2 cellular contexts compared by ENCODE assay signal in the genomic region with DNA sequence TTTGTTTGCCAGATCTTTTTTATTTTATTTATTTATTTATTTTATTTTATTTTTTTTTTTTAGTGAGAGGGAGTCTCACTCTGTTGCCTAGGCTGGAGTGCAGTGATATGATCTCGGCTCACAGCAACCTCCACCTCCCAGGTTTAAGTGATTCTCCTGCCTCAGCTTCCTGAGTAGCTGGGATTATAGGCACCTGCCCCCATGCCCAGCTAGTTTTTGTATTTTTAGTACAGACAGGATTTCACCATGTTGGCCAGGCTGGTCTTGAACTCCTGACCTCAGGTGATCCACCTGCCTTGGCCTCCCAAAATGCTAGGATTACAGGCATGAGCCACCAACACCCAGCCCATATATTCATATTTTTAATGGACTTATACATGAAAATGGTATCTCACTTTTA. TPM values are rescaled to one million over a fixed set of nuclear protein-coding genes. Genes with fewer than 3 reads are reported as not detected.
"Had no signal": no experiment of that assay in that cellular context is flagged by ENCODE, and none has a peak within 500 bp of the region (broad histone marks: within the 10 kb centered on the region; RNA-seq: fewer than 3 reads in every experiment).

No MANE protein-coding gene starts in this region.

RNA-seq across cellular contexts. Expression of a gene that starts 30.7 kb away (rescaled TPM):
- total RNA-seq: endodermal cell, mammary epithelial cell had no signal
- polyA plus RNA-seq: mammary epithelial cell had no signal
